In the genomic region with DNA sequence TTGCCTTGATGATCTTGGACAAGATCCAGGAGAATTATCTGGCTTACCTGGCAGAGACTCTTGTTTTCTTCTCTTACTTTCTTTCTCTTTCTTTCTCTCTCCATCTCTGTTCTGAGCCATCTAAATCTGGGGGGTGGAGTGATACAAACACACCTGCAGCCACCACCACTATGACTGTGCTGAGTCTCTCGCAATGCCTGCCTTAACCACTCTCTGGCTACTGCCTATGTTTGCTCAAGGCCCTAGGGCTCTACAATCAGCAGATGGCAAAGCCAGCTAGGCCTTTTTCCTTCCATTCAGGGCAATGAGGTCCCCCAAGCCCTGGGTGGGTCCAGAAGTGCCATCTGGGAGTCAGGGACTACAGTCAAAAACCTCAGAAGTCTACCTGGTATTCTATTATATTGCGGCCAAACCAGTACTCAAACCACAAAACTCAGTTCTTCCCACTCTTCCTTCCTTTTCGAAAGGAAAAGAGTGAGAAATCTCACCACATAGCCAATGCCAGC, we compare ENCODE assay signal across 9 cellular contexts.
"Had no signal": no experiment of that assay in that cellular context is flagged by ENCODE, and none has a peak within 500 bp of the region (broad histone marks: within the 10 kb centered on the region; RNA-seq: fewer than 3 reads in every experiment).

No MANE protein-coding gene starts in this region.

- H3K9ac ChIP-seq: GM23248 had no signal

- H3K9me3 ChIP-seq: HAP-1 had no signal

- H3K4me2 ChIP-seq: GM23338 had no signal

- H3K4me3 Mint-ChIP-seq: GM23338, H9, HFFc6 had no signal

- H3K4me1 ChIP-seq: HAP-1 had no signal

- H3K27ac ChIP-seq: GM23248 had no signal

- DNase-seq: GM23248, GOT3, H7, H9, HCEC 1CT, HFFc6 had no signal

- H3K4me3 ChIP-seq: GM23248, GM23338, HAP-1 had no signal

- H3K27ac Mint-ChIP-seq: GM23338, H9, HFFc6 had no signal

- H2AFZ ChIP-seq: GM23248, GM23338 had no signal

- ATAC-seq: GM23338, HCT116 had no signal

- H3K36me3 ChIP-seq: HAP-1 had no signal
